Comparison of ENCODE assay signal across 1 cellular context in the genomic region with DNA sequence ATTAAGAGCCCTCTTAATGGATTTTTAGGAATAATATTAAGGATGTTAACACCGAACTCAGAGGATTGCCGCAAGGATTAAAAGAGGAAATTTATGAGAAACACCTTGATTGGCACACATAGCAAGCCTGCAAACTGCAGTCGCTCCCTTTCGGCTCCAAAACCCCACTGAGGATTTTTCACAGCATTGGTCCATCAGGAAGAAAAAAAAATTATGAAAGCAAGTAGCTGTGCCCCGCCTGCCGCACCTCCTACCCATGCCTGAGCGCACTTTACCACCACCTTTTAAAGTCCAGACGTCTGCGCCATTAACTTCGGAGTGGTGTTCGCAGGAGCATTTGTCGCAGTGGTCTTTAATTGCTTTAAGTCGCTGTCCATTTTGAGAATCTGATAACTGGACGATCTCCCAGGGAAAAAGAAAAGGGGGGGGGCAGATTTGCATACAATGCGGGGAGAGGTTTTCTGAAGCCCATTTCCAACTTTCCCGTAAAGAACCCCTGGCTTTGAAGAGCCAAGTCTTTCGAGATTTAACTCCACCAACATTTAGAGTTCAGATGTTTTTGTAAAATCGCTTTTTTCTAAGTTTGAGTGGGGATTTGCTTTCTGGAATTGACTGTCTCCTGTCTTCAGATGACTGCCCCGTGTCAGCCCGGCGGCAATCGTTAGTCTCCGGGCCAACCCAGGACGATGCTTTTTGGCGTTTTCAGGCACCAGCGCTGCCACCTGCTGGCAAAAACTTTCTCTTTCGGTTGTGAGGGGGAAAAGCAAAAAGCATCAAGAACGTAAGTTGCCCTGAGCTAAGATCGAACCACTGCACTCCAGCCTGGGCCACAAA.
TF ChIP-seq lines count a peak whose summit lies in the region.

No MANE protein-coding gene starts in this region.

TF ChIP-seq in HepG2, 621 proteins besides CTCF, POLR2A, EP300 and RAD21 (continued from another document and continues in another):
- TF ChIP-seq ZNF646 (CRISPR knock-in tag; IDR thresholded peaks at IDR 0.05), result no peak
- TF ChIP-seq, protein P1, sequence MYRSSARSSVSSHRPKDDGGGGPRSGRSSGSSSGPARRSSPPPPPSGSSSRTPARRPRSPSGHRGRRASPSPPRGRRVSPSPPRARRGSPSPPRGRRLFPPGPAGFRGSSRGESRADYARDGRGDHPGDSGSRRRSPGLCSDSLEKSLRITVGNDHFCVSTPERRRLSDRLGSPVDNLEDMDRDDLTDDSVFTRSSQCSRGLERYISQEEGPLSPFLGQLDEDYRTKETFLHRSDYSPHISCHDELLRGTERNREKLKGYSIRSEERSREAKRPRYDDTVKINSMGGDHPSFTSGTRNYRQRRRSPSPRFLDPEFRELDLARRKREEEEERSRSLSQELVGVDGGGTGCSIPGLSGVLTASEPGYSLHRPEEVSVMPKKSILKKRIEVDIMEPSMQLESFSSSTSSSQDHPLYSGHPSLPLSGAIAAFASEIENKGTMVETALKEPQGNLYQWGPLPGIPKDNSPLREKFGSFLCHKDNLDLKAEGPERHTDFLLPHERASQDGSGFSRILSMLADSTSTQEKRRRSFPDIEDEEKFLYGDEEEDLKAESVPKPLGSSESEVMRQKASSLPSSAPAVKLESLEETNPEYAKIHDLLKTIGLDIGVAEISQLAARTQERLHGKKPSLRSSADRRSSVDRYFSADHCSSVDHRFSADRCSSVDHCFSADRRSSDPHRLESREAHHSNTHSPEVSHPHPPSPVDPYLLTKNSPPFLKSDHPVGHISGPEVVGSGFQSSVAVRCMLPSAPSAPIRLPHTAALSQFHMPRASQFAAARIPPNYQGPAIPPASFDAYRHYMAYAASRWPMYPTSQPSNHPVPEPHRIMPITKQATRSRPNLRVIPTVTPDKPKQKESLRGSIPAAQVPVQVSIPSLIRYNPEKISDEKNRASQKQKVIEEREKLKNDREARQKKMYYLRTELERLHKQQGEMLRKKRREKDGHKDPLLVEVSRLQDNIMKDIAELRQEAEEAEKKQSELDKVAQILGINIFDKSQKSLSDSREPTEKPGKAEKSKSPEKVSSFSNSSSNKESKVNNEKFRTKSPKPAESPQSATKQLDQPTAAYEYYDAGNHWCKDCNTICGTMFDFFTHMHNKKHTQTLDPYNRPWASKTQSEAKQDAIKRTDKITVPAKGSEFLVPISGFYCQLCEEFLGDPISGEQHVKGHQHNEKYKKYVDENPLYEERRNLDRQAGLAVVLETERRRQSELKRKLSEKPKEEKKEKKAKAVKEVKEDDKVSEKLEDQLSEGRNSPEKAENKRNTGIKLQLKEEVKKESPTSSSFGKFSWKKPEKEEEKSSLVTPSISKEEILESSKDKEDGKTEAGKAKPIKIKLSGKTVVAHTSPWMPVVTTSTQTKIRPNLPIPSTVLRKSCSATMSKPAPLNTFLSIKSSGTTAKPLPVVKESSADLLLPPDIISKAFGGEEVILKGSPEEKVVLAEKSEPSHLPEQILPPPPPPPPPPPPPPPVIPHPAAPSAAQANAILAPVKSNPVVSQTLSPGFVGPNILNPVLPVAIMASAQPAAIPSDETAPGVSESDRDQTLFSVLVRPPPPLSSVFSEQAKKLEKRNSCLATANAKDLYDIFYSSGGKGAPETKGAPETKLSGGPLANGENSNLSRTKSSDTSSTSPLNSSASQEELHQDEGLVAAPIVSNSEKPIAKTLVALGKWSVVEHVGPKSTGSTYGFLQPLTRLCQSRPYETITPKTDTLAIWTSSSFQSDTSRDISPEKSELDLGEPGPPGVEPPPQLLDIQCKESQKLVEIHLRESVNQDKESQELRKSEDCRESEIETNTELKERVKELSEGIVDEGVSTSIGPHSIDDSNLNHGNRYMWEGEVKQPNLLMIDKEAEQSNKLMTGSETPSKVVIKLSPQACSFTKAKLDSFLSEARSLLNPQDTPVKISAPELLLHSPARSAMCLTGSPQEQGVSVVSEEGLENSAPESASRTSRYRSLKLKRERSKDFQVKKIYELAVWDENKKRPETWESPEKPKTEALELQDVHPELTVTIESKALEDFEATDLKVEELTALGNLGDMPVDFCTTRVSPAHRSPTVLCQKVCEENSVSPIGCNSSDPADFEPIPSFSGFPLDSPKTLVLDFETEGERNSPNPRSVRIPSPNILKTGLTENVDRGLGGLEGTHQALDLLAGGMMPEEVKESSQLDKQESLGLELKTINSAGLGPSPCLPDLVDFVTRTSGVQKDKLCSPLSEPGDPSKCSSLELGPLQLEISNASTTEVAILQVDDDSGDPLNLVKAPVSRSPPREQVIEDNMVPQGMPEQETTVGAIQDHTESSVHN (CRISPR knock-in tag; IDR thresholded peaks at IDR 0.05), result no peak
- TF ChIP-seq SOX6 (IDR thresholded peaks at IDR 0.05), result no peak
- TF ChIP-seq SOX6 (CRISPR knock-in tag; IDR thresholded peaks at IDR 0.05), result 0 out of 2 replicates have a peak, but pooled peaks have one; percentile 41
- TF ChIP-seq YY1 (IDR thresholded peaks at IDR 0.05; ENCODE audit: insufficient read depth, insufficient replicate concordance, low read depth, low read length), result peak; percentile 19
- no peak for TF ChIP-seq ZNF773 (CRISPR knock-in tag; IDR thresholded peaks at IDR 0.05; ENCODE audit: borderline replicate concordance)
- TF ChIP-seq MED1 (CRISPR knock-in tag; IDR thresholded peaks at IDR 0.05), result no peak
- TF ChIP-seq ZIK1 (CRISPR knock-in tag; IDR thresholded peaks at IDR 0.05; ENCODE audit: borderline replicate concordance, low read depth), result no peak
- TF ChIP-seq HOXA7 (CRISPR knock-in tag; IDR thresholded peaks at IDR 0.05), result no peak
- no peak for TF ChIP-seq ZBTB49 (CRISPR knock-in tag; IDR thresholded peaks at IDR 0.05; ENCODE audit: borderline replicate concordance)
- no peak for TF ChIP-seq CHD4 (IDR thresholded peaks at IDR 0.05; ENCODE audit: borderline replicate concordance, low read length)
- TF ChIP-seq SETDB1 (CRISPR knock-in tag; IDR thresholded peaks at IDR 0.05; ENCODE audit: borderline replicate concordance), result no peak
- TF ChIP-seq HES4 (CRISPR knock-in tag; IDR thresholded peaks at IDR 0.05; ENCODE audit: borderline replicate concordance), result no peak
- peak; percentile 48; the same call in 1 of the 2 replicates for TF ChIP-seq ZGPAT (CRISPR knock-in tag; IDR thresholded peaks at IDR 0.05)
- TF ChIP-seq ZNF143 (CRISPR knock-in tag; IDR thresholded peaks at IDR 0.05), result no peak
- no peak; the same call in 1 of the 2 replicates for TF ChIP-seq ZNF777 (CRISPR knock-in tag; IDR thresholded peaks at IDR 0.05)
- no peak for TF ChIP-seq ZBTB2 (CRISPR knock-in tag; IDR thresholded peaks at IDR 0.05; ENCODE audit: low read depth)
- TF ChIP-seq NAIF1 (CRISPR knock-in tag; IDR thresholded peaks at IDR 0.05; ENCODE audit: borderline replicate concordance), result no peak
- TF ChIP-seq ARID2 (CRISPR knock-in tag; IDR thresholded peaks at IDR 0.05; ENCODE audit: borderline replicate concordance), result no peak
- TF ChIP-seq STAG1 (CRISPR knock-in tag; IDR thresholded peaks at IDR 0.05), result peak; percentile 86
- no peak for TF ChIP-seq ZNF101 (CRISPR knock-in tag; IDR thresholded peaks at IDR 0.05; ENCODE audit: borderline replicate concordance, low read depth)
- TF ChIP-seq GZF1 (CRISPR knock-in tag; IDR thresholded peaks at IDR 0.05), result no peak
- no peak for TF ChIP-seq ZNF563 (CRISPR knock-in tag; IDR thresholded peaks at IDR 0.05)
- peak; percentile 56 for TF ChIP-seq SRSF1 (optimal IDR thresholded peaks at IDR 0.05; ENCODE audit: low read depth, low read length)
- TF ChIP-seq LCORL (IDR thresholded peaks at IDR 0.05), result no peak
- TF ChIP-seq LCORL (CRISPR knock-in tag; IDR thresholded peaks at IDR 0.05), result peak; percentile 92
- no peak for TF ChIP-seq ZEB1 (IDR thresholded peaks at IDR 0.05; ENCODE audit: insufficient replicate concordance, low read depth)
- no peak for TF ChIP-seq ZNF251 (CRISPR knock-in tag; IDR thresholded peaks at IDR 0.05)
- no peak for TF ChIP-seq SP4 (CRISPR knock-in tag; IDR thresholded peaks at IDR 0.05)
- TF ChIP-seq ZNF629 (CRISPR knock-in tag; conservative IDR thresholded peaks at IDR 0.05), result no peak
- 0 out of 2 replicates have a peak, but pooled peaks have one; percentile 22 for TF ChIP-seq KAT8 (CRISPR knock-in tag; IDR thresholded peaks at IDR 0.05)
- TF ChIP-seq ZKSCAN5 (CRISPR knock-in tag; IDR thresholded peaks at IDR 0.05), result no peak
- no peak for TF ChIP-seq SP5 (CRISPR knock-in tag; IDR thresholded peaks at IDR 0.05; ENCODE audit: borderline replicate concordance, low read depth)
